15 cellular contexts compared by ENCODE assay signal in the genomic region with DNA sequence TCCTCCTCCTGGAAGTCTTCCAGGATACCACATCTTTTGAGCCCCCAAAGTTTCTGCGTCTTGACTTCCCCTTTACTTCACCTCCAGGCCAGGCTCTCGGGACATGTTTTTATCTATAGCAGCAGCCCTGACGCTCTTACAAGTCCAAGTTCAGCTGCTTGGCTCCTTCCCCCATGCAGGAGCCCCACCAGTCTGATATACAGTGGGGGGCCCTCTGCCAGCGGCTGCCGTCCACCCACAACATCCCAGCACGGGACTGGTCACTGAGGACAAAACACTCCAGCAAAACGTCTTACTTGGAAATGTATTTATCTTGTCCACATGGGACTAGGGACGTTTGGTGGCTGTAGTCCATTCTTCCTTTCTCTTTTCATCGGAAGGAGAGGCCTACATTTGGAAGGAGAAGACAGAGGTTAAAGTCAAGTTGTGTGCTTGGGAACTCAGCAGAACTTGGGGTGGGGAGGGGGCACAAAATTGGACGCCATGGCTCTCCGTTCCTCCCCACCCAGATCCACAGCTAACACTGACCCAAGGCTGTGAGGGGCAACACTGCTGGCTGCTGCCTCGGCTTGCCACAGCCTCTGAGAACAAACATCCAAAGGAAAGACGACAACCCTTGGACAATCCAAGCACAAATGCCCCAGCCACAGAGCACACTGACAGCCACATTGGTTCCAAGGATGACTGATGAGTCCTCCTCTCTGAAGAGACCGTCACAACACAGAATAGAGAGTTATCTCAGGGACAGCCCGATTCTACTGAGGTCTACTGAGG.
"Had no signal": no experiment of that assay in that cellular context is flagged by ENCODE, and none has a peak within 500 bp of the region (broad histone marks: within the 10 kb centered on the region; RNA-seq: fewer than 3 reads in every experiment).

No MANE protein-coding gene starts in this region.

- H3K27me3 ChIP-seq: adrenal gland, body of pancreas, gastroesophageal sphincter, testis, upper lobe of right lung had no signal

- H3K4me1 ChIP-seq: adrenal gland, body of pancreas had no signal

- H3K9me3 Mint-ChIP-seq: central memory CD8-positive, alpha-beta T cell; effector memory CD8-positive, alpha-beta T cell; natural killer cell treated with Interleukin-12 subunit alpha and Interleukin-12 subunit beta and Interleukin-15 and Interleukin-18, amount 100 ng/mL, for 72 hours; stimulated activated naive CD8-positive, alpha-beta T cell treated with anti-CD3 and anti-CD28 coated beads, Interleukin-15, amount 100 ng/mL, for 72 hours had no signal

- H3K36me3 ChIP-seq: adrenal gland had no signal

- DNase-seq: activated CD4-positive, alpha-beta T cell treated with anti-CD3 and anti-CD28 coated beads, Interleukin-2, amount 50 U/mL, for 48 hours; activated naive CD4-positive, alpha-beta T cell treated with anti-CD3 and anti-CD28 coated beads, Interleukin-2, amount 50 U/mL, for 16 hours; adrenal gland; effector memory CD8-positive, alpha-beta T cell; midbrain; stimulated activated CD4-positive, alpha-beta T cell treated with anti-CD3 and anti-CD28 coated beads, Interleukin-12 subunit alpha, Interleukin-12 subunit beta, amount 100 ng/mL, for 4 hours; stimulated activated naive CD8-positive, alpha-beta T cell treated with anti-CD3 and anti-CD28 coated beads, Interleukin-15, amount 100 ng/mL, for 72 hours; testis; upper lobe of right lung had no signal

- ATAC-seq: activated CD4-positive, CD25-positive, alpha-beta regulatory T cell treated with anti-CD3 and anti-CD28 coated beads, Interleukin-2, amount 50 U/mL, for 24 hours; body of pancreas; effector memory CD8-positive, alpha-beta T cell; gastroesophageal sphincter; natural killer cell treated with Interleukin-12 subunit alpha and Interleukin-12 subunit beta and Interleukin-15 and Interleukin-18, amount 100 ng/mL, for 72 hours; SK-N-SH treated with all-trans-retinoic acid at 6 μM for 48 hours; stimulated activated naive CD8-positive, alpha-beta T cell treated with anti-CD3 and anti-CD28 coated beads, Interleukin-15, amount 100 ng/mL, for 72 hours; upper lobe of right lung had no signal

- H3K27ac ChIP-seq: adrenal gland, body of pancreas, gastroesophageal sphincter, upper lobe of right lung had no signal

- H3K27ac Mint-ChIP-seq: natural killer cell treated with Interleukin-12 subunit alpha and Interleukin-12 subunit beta and Interleukin-15 and Interleukin-18, amount 100 ng/mL, for 72 hours had no signal

- H3K27me3 Mint-ChIP-seq: central memory CD8-positive, alpha-beta T cell; effector memory CD8-positive, alpha-beta T cell; natural killer cell treated with Interleukin-12 subunit alpha and Interleukin-12 subunit beta and Interleukin-15 and Interleukin-18, amount 100 ng/mL, for 72 hours; stimulated activated naive CD8-positive, alpha-beta T cell treated with anti-CD3 and anti-CD28 coated beads, Interleukin-15, amount 100 ng/mL, for 72 hours had no signal

- H3K4me3 ChIP-seq: adrenal gland, body of pancreas, gastroesophageal sphincter, testis, upper lobe of right lung had no signal

- H3K4me3 Mint-ChIP-seq: central memory CD8-positive, alpha-beta T cell; effector memory CD8-positive, alpha-beta T cell; natural killer cell treated with Interleukin-12 subunit alpha and Interleukin-12 subunit beta and Interleukin-15 and Interleukin-18, amount 100 ng/mL, for 72 hours; stimulated activated naive CD8-positive, alpha-beta T cell treated with anti-CD3 and anti-CD28 coated beads, Interleukin-15, amount 100 ng/mL, for 72 hours had no signal

- H3K9me3 ChIP-seq: adrenal gland, testis, upper lobe of right lung had no signal
